18 cellular contexts compared by ENCODE assay signal in the genomic region with DNA sequence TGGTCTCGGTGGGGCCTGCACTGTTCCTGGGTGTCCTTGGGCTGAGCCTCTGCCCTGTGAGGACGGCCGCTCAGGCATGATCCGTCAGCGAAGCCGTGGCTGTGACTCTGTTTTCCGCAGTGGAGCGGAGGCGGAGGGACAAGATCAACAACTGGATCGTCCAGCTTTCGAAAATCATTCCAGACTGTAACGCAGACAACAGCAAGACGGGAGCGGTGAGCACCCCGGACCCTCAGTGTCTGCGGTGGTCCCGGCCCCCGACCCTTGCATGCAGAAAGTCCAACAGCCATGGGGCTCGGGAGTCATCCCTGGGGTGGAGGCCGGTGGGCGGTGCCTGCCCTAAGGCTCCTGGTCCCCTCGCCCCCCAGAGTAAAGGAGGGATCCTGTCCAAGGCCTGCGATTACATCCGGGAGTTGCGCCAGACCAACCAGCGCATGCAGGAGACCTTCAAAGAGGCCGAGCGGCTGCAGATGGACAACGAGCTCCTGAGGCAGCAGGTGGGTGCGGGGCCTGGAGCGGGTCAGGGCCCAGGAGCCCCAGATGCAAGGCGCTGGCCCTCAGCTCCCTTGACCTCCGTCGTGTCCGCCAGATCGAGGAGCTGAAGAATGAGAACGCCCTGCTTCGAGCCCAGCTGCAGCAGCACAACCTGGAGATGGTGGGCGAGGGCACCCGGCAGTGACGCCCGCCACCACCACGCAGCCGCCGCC. TPM values are rescaled to one million over a fixed set of nuclear protein-coding genes. Genes with fewer than 3 reads are reported as not detected.
DNase-seq lines count a peak whose midpoint lies in the region; ATAC-seq and TF ChIP-seq lines count a peak whose summit lies in the region.
"Had no signal": no experiment of that assay in that cellular context is flagged by ENCODE, and none has a peak within 500 bp of the region (broad histone marks: within the 10 kb centered on the region; RNA-seq: fewer than 3 reads in every experiment).

No MANE protein-coding gene starts in this region.

- no peak overlapping the region for H3K4me2 ChIP-seq in SK-N-SH
- H3K4me2 ChIP-seq: KMS-11 had no signal

- intact Hi-C loops in dorsolateral prefrontal cortex (cut with DNase I), result no loop called here

- TF ChIP-seq RAD21 in SK-N-SH (IDR thresholded peaks at IDR 0.05; ENCODE audit: low read length), result no peak

- H3K27ac ChIP-seq in HEK293 (ENCODE audit: extremely low read depth, low read depth, low read length), result no peak overlapping the region
- peak overlapping the region in 36 of 59 donors; percentile 11 to 96 (median 62) for H3K27ac ChIP-seq in dorsolateral prefrontal cortex
- no peak overlapping the region for H3K27ac ChIP-seq in SK-N-SH (ENCODE audit: low read depth in 2 of 2, low read length in 1 of 2)
- H3K27ac ChIP-seq: BLaER1, KMS-11, SJCRH30 had no signal

- DNase-seq in dorsolateral prefrontal cortex, result no peak
- no peak for DNase-seq in neural crest cell (ENCODE audit: low read depth, low spot score)
- DNase-seq in SK-N-SH, result no peak
- DNase-seq: Calu3; CD8-positive, alpha-beta T cell; GF-D8; MV-4-11; NCI-H1694 treated with DMSO at 0.1 percent for 48 hours; NCI-H510A; NCI-H748 treated with DMSO at 0.1 percent for 48 hours; NK-92 treated with Interleukin-12 subunit alpha and Interleukin-12 subunit beta, amount 100 ng/mL, for 24 hours; SJCRH30 had no signal

- H3K4me1 Mint-ChIP-seq in neural crest cell, result no peaks in the 10 kb centered on the region

- no peak for TF ChIP-seq EP300 in SK-N-SH (IDR thresholded peaks at IDR 0.05; ENCODE audit: borderline replicate concordance in 1 of 2, low read depth in 1 of 2, low read length in 1 of 2)

- no peak for ATAC-seq in HG03175 (IDR thresholded peaks at IDR 0.05; ENCODE audit: unreplicated experiment)
- ATAC-seq in GM18498 (IDR thresholded peaks at IDR 0.05; ENCODE audit: unreplicated experiment), result no peak
- ATAC-seq: CD8-positive, alpha-beta T cell had no signal

- no peak overlapping the region for H3K4me3 Mint-ChIP-seq in neural crest cell
- H3K4me3 Mint-ChIP-seq: CD8-positive, alpha-beta T cell had no signal

- H3K9me3 ChIP-seq in HEK293 (ENCODE audit: control insufficient read depth, insufficient read depth, low read depth, low read length) (no peaks in the 10 kb centered on the region), SK-N-SH (no peaks in the 10 kb centered on the region)
- H3K9me3 ChIP-seq: BLaER1, SJCRH30 had no signal

- no peak for TF ChIP-seq CTCF in HEK293 (tag by site-specific recombination; IDR thresholded peaks at IDR 0.05)
- TF ChIP-seq CTCF in dorsolateral prefrontal cortex (IDR thresholded peaks at IDR 0.05 in 54 of 56, conservative IDR thresholded peaks at IDR 0.05 in 2 of 56; ENCODE audit: low read depth in 1 of 56, partially characterized antibody in 56 of 56), result no peak
- TF ChIP-seq CTCF in neural crest cell (conservative IDR thresholded peaks at IDR 0.05), result no peak
- no peak for TF ChIP-seq CTCF in SK-N-SH (IDR thresholded peaks at IDR 0.05)

- H3K9ac ChIP-seq in SK-N-SH, result no peak overlapping the region
- H3K9ac ChIP-seq: BLaER1, KMS-11 had no signal

- H3K79me2 ChIP-seq in SK-N-SH (ENCODE audit: insufficient read depth), result no peaks in the 10 kb centered on the region

- 94% methylated on average over 35 of the region's 45 CpGs for WGBS in SK-N-SH (ENCODE audit: low lambda C conversion rate)

- no peaks in the 10 kb centered on the region for H3F3A ChIP-seq in SK-N-SH (replicated peaks; ENCODE audit: insufficient read depth)

- H3K4me3 ChIP-seq in HEK293 (ENCODE audit: low read depth, low read length), result no peak overlapping the region
- no peak overlapping the region for H3K4me3 ChIP-seq in dorsolateral prefrontal cortex
- no peak overlapping the region for H3K4me3 ChIP-seq in SK-N-SH (ENCODE audit: low read depth in 2 of 2, low read length in 1 of 2)
- H3K4me3 ChIP-seq: BLaER1, SJCRH30 had no signal

- H3K36me3 Mint-ChIP-seq in neural crest cell (ENCODE audit: low read depth), result peaks cover 9% of the 10 kb centered on the region

- H4K20me1 ChIP-seq in SK-N-SH (ENCODE audit: insufficient read depth), result no peaks in the 10 kb centered on the region
- H4K20me1 ChIP-seq: BLaER1 had no signal

- no peaks in the 10 kb centered on the region for H3K27me3 ChIP-seq in dorsolateral prefrontal cortex
- peaks cover 22% of the 10 kb centered on the region for H3K27me3 ChIP-seq in SK-N-SH (ENCODE audit: insufficient read depth)
- H3K27me3 ChIP-seq: BLaER1, SJCRH30 had no signal

- no peak overlapping the region for H2AFZ ChIP-seq in SK-N-SH (ENCODE audit: low read depth)

- peak overlapping the region; percentile 43 for H3K27ac Mint-ChIP-seq in neural crest cell (ENCODE audit: unreplicated experiment)
- H3K27ac Mint-ChIP-seq: CD8-positive, alpha-beta T cell had no signal

- H3K36me3 ChIP-seq in HEK293 (ENCODE audit: control insufficient read depth in 2 of 2, insufficient read depth in 1 of 2, low read length in 2 of 2) (peaks cover 42 to 53% of the 10 kb centered on the region in 2 experiments), SK-N-SH (replicated peaks in 1 of 2; ENCODE audit: control insufficient read depth in 1 of 2, insufficient read depth in 2 of 2, low read length in 1 of 2) (peaks cover 9 to 19% of the 10 kb centered on the region in 2 experiments)

- H3K4me1 ChIP-seq in HEK293 (ENCODE audit: control insufficient read depth, insufficient read depth, low read length) (no peaks in the 10 kb centered on the region), SK-N-SH (ENCODE audit: control insufficient read depth in 1 of 2, insufficient read depth in 2 of 2, low read depth in 1 of 2, low read length in 1 of 2) (no peaks in the 10 kb centered on the region)
- H3K4me1 ChIP-seq: SJCRH30 had no signal

- POLR2A ChIA-PET in HEK293 (lab: Yijun Ruan, JAX) (interaction anchor here (0.6 to 4.2 kb wide), 3 partner anchors 14 to 126 kb away, joined by 3 to 23 read pairs (median 3); no protein-coding TSS in a partner anchor), SK-N-SH (lab: Yijun Ruan, JAX) (no interaction called here)

- H3K9me3 Mint-ChIP-seq in neural crest cell, result no peaks in the 10 kb centered on the region
- H3K9me3 Mint-ChIP-seq: CD8-positive, alpha-beta T cell had no signal

- CTCF ChIA-PET in HEK293 (lab: Yijun Ruan, JAX), result interaction anchor here (0.6 to 0.9 kb wide), 4 partner anchors 74 to 458 kb away, joined by 3 to 4 read pairs (median 3); no protein-coding TSS in a partner anchor
- CTCF ChIA-PET in SK-N-SH (lab: Yijun Ruan, JAX), result interaction anchor here (1.1 to 4.3 kb wide), 2 partner anchors 9 to 216 kb away, joined by 3 to 38 read pairs; a partner anchor contains a TSS

- H3K27me3 Mint-ChIP-seq in neural crest cell (ENCODE audit: low read depth), result peaks cover 18% of the 10 kb centered on the region

- H3K9me2 ChIP-seq in SK-N-SH, result no peaks in the 10 kb centered on the region

TF ChIP-seq in HEK293, 187 proteins besides CTCF, POLR2A, EP300 and RAD21:
- 0 out of 2 replicates have a peak, but pooled peaks have one; percentile 10 for TF ChIP-seq ZFHX2 (tag by site-specific recombination; conservative IDR thresholded peaks at IDR 0.05)
- no peak for TF ChIP-seq KLF1 (tag by site-specific recombination; IDR thresholded peaks at IDR 0.05)

TF ChIP-seq in SK-N-SH, 30 proteins besides CTCF, POLR2A, EP300 and RAD21 (continues in another document):
- TF ChIP-seq TCF12 (IDR thresholded peaks at IDR 0.05) (no peak), POLR2AphosphoS5 (IDR thresholded peaks at IDR 0.05; ENCODE audit: low read depth, low read length) (no peak), RXRA (IDR thresholded peaks at IDR 0.05; ENCODE audit: borderline replicate concordance, low read depth) (no peak), FOXM1 (IDR thresholded peaks at IDR 0.05; ENCODE audit: low read depth) (no peak)
- TF ChIP-seq, protein P1, sequence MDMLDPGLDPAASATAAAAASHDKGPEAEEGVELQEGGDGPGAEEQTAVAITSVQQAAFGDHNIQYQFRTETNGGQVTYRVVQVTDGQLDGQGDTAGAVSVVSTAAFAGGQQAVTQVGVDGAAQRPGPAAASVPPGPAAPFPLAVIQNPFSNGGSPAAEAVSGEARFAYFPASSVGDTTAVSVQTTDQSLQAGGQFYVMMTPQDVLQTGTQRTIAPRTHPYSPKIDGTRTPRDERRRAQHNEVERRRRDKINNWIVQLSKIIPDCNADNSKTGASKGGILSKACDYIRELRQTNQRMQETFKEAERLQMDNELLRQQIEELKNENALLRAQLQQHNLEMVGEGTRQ (IDR thresholded peaks at IDR 0.05; ENCODE audit: borderline replicate concordance, low read depth, low read length), result no peak

RNA-seq across cellular contexts. Expression of a gene that starts 3.6 kb away (rescaled TPM):
- total RNA-seq in dorsolateral prefrontal cortex (10 to 100 TPM in 42 of 120 experiments, 1 to 10 TPM in 68, under 1 TPM in 3, not detected in 7; 0.82 to 44.5 (median 6.7) TPM), neural crest cell (0.47 and 0.57 TPM in 2 replicates)
- polyA plus RNA-seq in SK-N-SH (2012; rRNA removed), result 0.13 TPM in 1 of 2 replicates, not detected in the other
- not detected in 2 replicates for polyA plus RNA-seq in SK-N-SH (2012; cell fraction: cytosol; rRNA removed)
- polyA plus RNA-seq in SK-N-SH (2012; cell fraction: nucleus; rRNA removed), result 0.04 and 0.14 TPM in 2 replicates
- total RNA-seq: H1 had no signal

RNA-seq across cellular contexts. Expression of a gene that starts 10.0 kb away (rescaled TPM):
- total RNA-seq in dorsolateral prefrontal cortex (100 to 1,000 TPM; 141 to 299 (median 188) TPM), neural crest cell (107 and 111 TPM in 2 replicates)
- polyA plus RNA-seq in SK-N-SH (2012; rRNA removed), result 83.6 and 102 TPM in 2 replicates
- polyA plus RNA-seq in SK-N-SH (2012; cell fraction: cytosol; rRNA removed), result 51.6 and 78.6 TPM in 2 replicates
- 147 and 156 TPM in 2 replicates for polyA plus RNA-seq in SK-N-SH (2012; cell fraction: nucleus; rRNA removed)

RNA-seq across cellular contexts. Expression of a gene that starts 13.2 kb away (rescaled TPM):
- total RNA-seq in dorsolateral prefrontal cortex, result 1,000 to 10,000 TPM in 1 of 120 experiments, 100 to 1,000 TPM in 101, 10 to 100 TPM in 18; 27.9 to 1,472 (median 249) TPM
- not detected in 2 replicates for total RNA-seq in neural crest cell
- not detected in 2 replicates for polyA plus RNA-seq in SK-N-SH (2012; rRNA removed)
- not detected in 2 replicates for polyA plus RNA-seq in SK-N-SH (2012; cell fraction: cytosol; rRNA removed)
- not detected in 2 replicates for polyA plus RNA-seq in SK-N-SH (2012; cell fraction: nucleus; rRNA removed)
- total RNA-seq: Calu3; CD8-positive, alpha-beta T cell had no signal

RNA-seq across cellular contexts. Expression of a gene that starts 29.9 kb away (rescaled TPM):
- 10 to 100 TPM in 26 of 120 experiments, 1 to 10 TPM in 94; 3.1 to 18.0 (median 7.6) TPM for total RNA-seq in dorsolateral prefrontal cortex
- 3.5 and 4.0 TPM in 2 replicates for total RNA-seq in neural crest cell
- polyA plus RNA-seq in SK-N-SH (2012; rRNA removed), result 0.50 and 0.62 TPM in 2 replicates
- 0.43 and 0.55 TPM in 2 replicates for polyA plus RNA-seq in SK-N-SH (2012; cell fraction: cytosol; rRNA removed)
- 0.20 and 0.52 TPM in 2 replicates for polyA plus RNA-seq in SK-N-SH (2012; cell fraction: nucleus; rRNA removed)

RNA-seq across cellular contexts. Expression of a gene that starts 50.2 kb away (rescaled TPM):
- total RNA-seq in dorsolateral prefrontal cortex (under 1 TPM in 3 of 120 experiments, not detected in 117; 0.53 to 0.62 (median 0.59) TPM), neural crest cell (not detected in 2 replicates)
- polyA plus RNA-seq in SK-N-SH (2012; rRNA removed), result not detected in 2 replicates
- polyA plus RNA-seq in SK-N-SH (2012; cell fraction: cytosol; rRNA removed), result not detected in 2 replicates
- polyA plus RNA-seq in SK-N-SH (2012; cell fraction: nucleus; rRNA removed), result not detected in 2 replicates
- total RNA-seq: Calu3; CD8-positive, alpha-beta T cell; H1; SJCRH30 had no signal
- polyA plus RNA-seq: H1 had no signal

Comparison
In these comparisons a context has a peak if more than half of its experiments do, and no peak if none do; other contexts are left out.
1. H3K27ac ChIP-seq: peak in dorsolateral prefrontal cortex (36 of 59); none in HEK293 (single experiment) and SK-N-SH (0 of 2).
2. RNA of a gene that starts 13.2 kb away (total RNA-seq): 27.9 to 1,472 TPM in dorsolateral prefrontal cortex; not detected in neural crest cell; every median in the first group is over 10 times any median in the second.